Comparison of ENCODE assay signal across 12 cellular contexts in genomic region chr5:139148306-139148705, GRCh38. TPM values are rescaled to one million over a fixed set of nuclear protein-coding genes. Genes with fewer than 3 reads are reported as not detected.
A peak's percentile ranks its signal among the peaks of the same experiment; 100 is the strongest.
DNase-seq lines count a peak whose midpoint lies in the region; TF ChIP-seq lines count a peak whose summit lies in the region.
"Had no signal": no experiment of that assay in that cellular context is flagged by ENCODE, and none has a peak within 500 bp of the region (broad histone marks: within the 10 kb centered on the region; RNA-seq: fewer than 3 reads in every experiment).

No MANE protein-coding gene starts in this region.

- CTCF ChIA-PET in activated CD4-positive, alpha-beta memory T cell treated with anti-CD3 and anti-CD28 coated beads, Interleukin-2, amount 10 ng/mL, durations not matched to agents 7 days and 5 days (lab: Charles Lee) = no interaction called here

- H3K36me3 Mint-ChIP-seq in activated CD4-positive, alpha-beta memory T cell treated with anti-CD3 and anti-CD28 coated beads, Interleukin-2, amount 10 ng/mL, durations not matched to agents 7 days and 5 days (ENCODE audit: low read depth) = no peaks in the 10 kb centered on the region

- WGBS in lower leg skin, 2 donors = 50 to 53% methylated on average over 2 of the region's 2 CpGs

- H3K9me3 Mint-ChIP-seq in activated CD4-positive, alpha-beta memory T cell treated with anti-CD3 and anti-CD28 coated beads, Interleukin-2, amount 10 ng/mL, durations not matched to agents 7 days and 5 days = no peaks in the 10 kb centered on the region
- H3K9me3 Mint-ChIP-seq: T-cell had no signal

- no peak for TF ChIP-seq CTCF in lower leg skin (IDR thresholded peaks at IDR 0.05)

- H3K27ac ChIP-seq in angular gyrus (ENCODE audit: low read depth, low read length) (peak overlapping the region; percentile 1), temporal lobe (ENCODE audit: low read depth, low read length) (peak overlapping the region; percentile 5)

- H3K27ac Mint-ChIP-seq in activated CD4-positive, alpha-beta memory T cell treated with anti-CD3 and anti-CD28 coated beads, Interleukin-2, amount 10 ng/mL, durations not matched to agents 7 days and 5 days = no peak overlapping the region
- H3K27ac Mint-ChIP-seq: T-cell had no signal

- no peak overlapping the region for H3K4me3 ChIP-seq in lower leg skin (ENCODE audit: low read depth, poor library complexity, severe bottlenecking)

- no peak for TF ChIP-seq POLR2A in lower leg skin (IDR thresholded peaks at IDR 0.05)

- DNase-seq in NCI-H2029 (lab: John Stamatoyannopoulos, UW) (peak; percentile 55), NCI-H2029 treated with DMSO at 0.1 percent for 48 hours (lab: John Stamatoyannopoulos, UW) (no peak), lower leg skin (ENCODE audit: low spot score in 2 of 2) (peak; percentile 54 to 83), activated T-cell treated with anti-CD3 and anti-CD28 coated beads for 4 hours (no peak), Kasumi-1 (lab: John Stamatoyannopoulos, UW) (no peak)
- DNase-seq in activated CD4-positive, alpha-beta memory T cell treated with anti-CD3 and anti-CD28 coated beads, Interleukin-2, amount 10 ng/mL, durations not matched to agents 7 days and 5 days = no peak
- DNase-seq: activated CD4-positive, alpha-beta T cell treated with anti-CD3 and anti-CD28 coated beads for 48 hours; effector CD8-positive, alpha-beta T cell; KBM-7; T-cell had no signal

- POLR2A ChIA-PET in activated CD4-positive, alpha-beta memory T cell treated with anti-CD3 and anti-CD28 coated beads, Interleukin-2, amount 10 ng/mL, durations not matched to agents 7 days and 5 days (lab: Charles Lee) = no interaction called here

- no peaks in the 10 kb centered on the region for H3K27me3 Mint-ChIP-seq in activated CD4-positive, alpha-beta memory T cell treated with anti-CD3 and anti-CD28 coated beads, Interleukin-2, amount 10 ng/mL, durations not matched to agents 7 days and 5 days
- H3K27me3 Mint-ChIP-seq: T-cell had no signal

- intact Hi-C loops in lower leg skin (cut with DNase I; ENCODE audit: low total_unique reads) = no loop called here

- H3K4me3 Mint-ChIP-seq in activated CD4-positive, alpha-beta memory T cell treated with anti-CD3 and anti-CD28 coated beads, Interleukin-2, amount 10 ng/mL, durations not matched to agents 7 days and 5 days = no peak overlapping the region
- H3K4me3 Mint-ChIP-seq: T-cell had no signal

- peaks cover 17% of the 10 kb centered on the region for H3K4me1 Mint-ChIP-seq in activated CD4-positive, alpha-beta memory T cell treated with anti-CD3 and anti-CD28 coated beads, Interleukin-2, amount 10 ng/mL, durations not matched to agents 7 days and 5 days

RNA-seq across cellular contexts. Expression of gene SIL1, which starts 49.9 kb away (rescaled TPM):
- total RNA-seq in lower leg skin (10 to 100 TPM; 35.1 to 45.4 (median 39.3) TPM), temporal lobe (9.1 TPM)
- 10 to 100 TPM; 23.1 to 39.7 TPM for total RNA-seq in activated CD4-positive, alpha-beta memory T cell treated with anti-CD3 and anti-CD28 coated beads, Interleukin-2, amount 10 ng/mL, durations not matched to agents 7 days and 5 days

Comparison
In these comparisons a context has a peak if more than half of its experiments do, and no peak if none do; other contexts are left out.
1. DNase-seq: peak in NCI-H2029 (single experiment) and lower leg skin (2 of 2); none in NCI-H2029 treated with DMSO at 0.1 percent for 48 hours (single experiment), activated CD4-positive, alpha-beta memory T cell treated with anti-CD3 and anti-CD28 coated beads, Interleukin-2, amount 10 ng/mL, durations not matched to agents 7 days and 5 days (single experiment), activated T-cell treated with anti-CD3 and anti-CD28 coated beads for 4 hours (single experiment) and Kasumi-1 (0 of 2).